In the genomic region with DNA sequence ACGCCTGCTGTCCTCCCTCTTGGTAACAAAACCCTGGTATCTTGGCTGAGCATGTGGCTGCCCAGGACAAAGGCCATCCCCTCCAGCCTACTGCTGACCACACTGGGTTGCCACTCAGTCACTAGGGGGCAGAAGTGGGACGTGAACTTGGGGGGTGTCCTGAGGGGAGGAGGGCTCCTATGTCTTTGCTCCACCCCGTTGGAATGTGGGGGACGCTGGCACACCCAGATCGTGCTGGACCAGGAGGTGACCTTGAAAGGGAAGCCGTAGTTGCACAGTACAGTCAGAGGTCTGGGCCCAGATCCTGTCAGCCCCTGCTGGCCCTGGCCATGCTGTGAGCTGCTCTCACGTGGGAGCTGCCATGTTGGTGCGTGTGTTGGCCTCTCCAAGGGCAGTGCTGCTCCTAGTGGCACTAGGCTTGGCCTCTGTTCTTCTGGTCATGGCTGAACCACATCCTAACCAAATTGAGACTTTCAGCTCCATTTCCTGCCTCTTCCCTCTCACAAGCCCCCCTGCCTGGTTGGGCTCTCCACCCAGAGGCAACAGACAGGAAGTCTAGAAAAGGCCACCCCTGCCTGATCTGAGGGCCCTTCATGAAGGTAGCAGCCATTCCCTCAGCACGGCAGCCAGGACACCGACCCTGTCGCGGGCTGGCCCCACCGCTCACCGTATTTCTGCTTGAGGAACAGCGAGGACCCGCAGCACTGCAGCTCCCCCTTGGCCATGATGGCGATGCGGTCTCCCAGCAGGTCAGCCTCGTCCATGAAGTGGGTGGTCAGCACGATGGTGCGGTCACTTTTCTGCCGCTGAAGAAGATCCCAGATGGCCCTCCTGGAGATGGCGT, we compare ENCODE assay signal across 9 cellular contexts. TPM values are rescaled to one million over a fixed set of nuclear protein-coding genes. Genes with fewer than 3 reads are reported as not detected.
DNase-seq lines count a peak whose midpoint lies in the region; ATAC-seq and TF ChIP-seq lines count a peak whose summit lies in the region.
"Had no signal": no experiment of that assay in that cellular context is flagged by ENCODE, and none has a peak within 500 bp of the region (broad histone marks: within the 10 kb centered on the region; RNA-seq: fewer than 3 reads in every experiment).

No MANE protein-coding gene starts in this region.

- no peaks in the 10 kb centered on the region for H3K27me3 Mint-ChIP-seq in WTC11 (ENCODE audit: low read depth)
- H3K27me3 Mint-ChIP-seq: IgD-negative memory B cell had no signal

- H3K36me3 ChIP-seq in BE2C, result peaks cover 64% of the 10 kb centered on the region
- peaks cover 0 to 86% (median 56%) of the 10 kb centered on the region in 4 donors for H3K36me3 ChIP-seq in upper lobe of left lung

- H3K9me3 ChIP-seq in BE2C (no peaks in the 10 kb centered on the region), upper lobe of left lung (no peaks in the 10 kb centered on the region)

- TF ChIP-seq CTCF in BE2C (IDR thresholded peaks at IDR 0.05; ENCODE audit: low read depth, low read length) (peak; percentile 71), GM20000 (IDR thresholded peaks at IDR 0.05; ENCODE audit: extremely low read depth, missing control alignments) (peak; percentile 29), WTC11 (IDR thresholded peaks at IDR 0.05) (0 out of 2 replicates have a peak, but pooled peaks have one; percentile 29), upper lobe of left lung (IDR thresholded peaks at IDR 0.05) (peak in 4 of 6 experiments; percentile 13 to 47 (median 16))

- H3K36me3 Mint-ChIP-seq in WTC11, result no peaks in the 10 kb centered on the region
- H3K36me3 Mint-ChIP-seq: IgD-negative memory B cell had no signal

- CTCF ChIA-PET in WTC11 (lab: Charles Lee), result interaction anchor here (0.7 to 2.0 kb wide), 9 partner anchors 9 to 213 kb away, joined by 3 to 19 read pairs (median 4); a partner anchor contains a TSS

- DNase-seq in BE2C (peak; percentile 66), GM20000 (ENCODE audit: low spot score) (peak; percentile 65), WTC11 (ENCODE audit: low spot score) (peak; percentile 74), iPS DF 19.7 (ENCODE audit: low read depth, low spot score) (peak; percentile 30), upper lobe of left lung (peak in 1 of 2 donors; percentile 64), NCI-H446 (lab: John Stamatoyannopoulos, UW) (no peak), SIG-M5 treated with dmso at 0.1 percent for 504 hours (lab: John Stamatoyannopoulos, UW; ENCODE audit: unreplicated experiment) (no peak)

- no peak for TF ChIP-seq EP300 in upper lobe of left lung (IDR thresholded peaks at IDR 0.05)

- H3K4me1 ChIP-seq in BE2C, result no peaks in the 10 kb centered on the region
- H3K4me1 ChIP-seq in upper lobe of left lung, result peaks cover 0 to 7% (median 0%) of the 10 kb centered on the region in 4 donors

- no peaks in the 10 kb centered on the region for H3K4me1 Mint-ChIP-seq in WTC11
- H3K4me1 Mint-ChIP-seq: IgD-negative memory B cell had no signal

- no peak overlapping the region for H3K27ac Mint-ChIP-seq in WTC11
- H3K27ac Mint-ChIP-seq: IgD-negative memory B cell had no signal

- POLR2A ChIA-PET in WTC11 (lab: Charles Lee), result no interaction called here

- peak; percentile 91 for ATAC-seq in WTC11
- peak; percentile 49 to 63 for ATAC-seq in upper lobe of left lung (ENCODE audit: low FRiP score in 2 of 2)
- ATAC-seq in HG03139 (IDR thresholded peaks at IDR 0.05; ENCODE audit: unreplicated experiment), result no peak

- no peak for TF ChIP-seq POLR2A in upper lobe of left lung (IDR thresholded peaks at IDR 0.05)

- WGBS in upper lobe of left lung, 2 donors, result 84 to 87% methylated on average over 18 to 22 of the region's 23 CpGs

- H3K9me3 Mint-ChIP-seq in WTC11, result no peaks in the 10 kb centered on the region
- H3K9me3 Mint-ChIP-seq: IgD-negative memory B cell had no signal

- H3K27ac ChIP-seq in upper lobe of left lung, result no peak overlapping the region

- no peak overlapping the region for H3K4me3 ChIP-seq in BE2C (ENCODE audit: low read depth, low read length)
- H3K4me3 ChIP-seq in upper lobe of left lung, result no peak overlapping the region

- H3K4me3 Mint-ChIP-seq in WTC11, result no peak overlapping the region
- H3K4me3 Mint-ChIP-seq: IgD-negative memory B cell had no signal

- H3K27me3 ChIP-seq in BE2C (no peaks in the 10 kb centered on the region), upper lobe of left lung (no peaks in the 10 kb centered on the region)

TF ChIP-seq in WTC11, 78 proteins besides CTCF, POLR2A, EP300 and RAD21:
- TF ChIP-seq, protein P1, sequence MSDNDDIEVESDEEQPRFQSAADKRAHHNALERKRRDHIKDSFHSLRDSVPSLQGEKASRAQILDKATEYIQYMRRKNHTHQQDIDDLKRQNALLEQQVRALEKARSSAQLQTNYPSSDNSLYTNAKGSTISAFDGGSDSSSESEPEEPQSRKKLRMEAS (CRISPR knock-in tag; IDR thresholded peaks at IDR 0.05), result peak; percentile 56; the same call in 1 of the 2 replicates
- 0 out of 2 replicates have a peak, but pooled peaks have one; percentile 4 for TF ChIP-seq ZNF416 (CRISPR knock-in tag; IDR thresholded peaks at IDR 0.05)
- TF ChIP-seq, protein P2, sequence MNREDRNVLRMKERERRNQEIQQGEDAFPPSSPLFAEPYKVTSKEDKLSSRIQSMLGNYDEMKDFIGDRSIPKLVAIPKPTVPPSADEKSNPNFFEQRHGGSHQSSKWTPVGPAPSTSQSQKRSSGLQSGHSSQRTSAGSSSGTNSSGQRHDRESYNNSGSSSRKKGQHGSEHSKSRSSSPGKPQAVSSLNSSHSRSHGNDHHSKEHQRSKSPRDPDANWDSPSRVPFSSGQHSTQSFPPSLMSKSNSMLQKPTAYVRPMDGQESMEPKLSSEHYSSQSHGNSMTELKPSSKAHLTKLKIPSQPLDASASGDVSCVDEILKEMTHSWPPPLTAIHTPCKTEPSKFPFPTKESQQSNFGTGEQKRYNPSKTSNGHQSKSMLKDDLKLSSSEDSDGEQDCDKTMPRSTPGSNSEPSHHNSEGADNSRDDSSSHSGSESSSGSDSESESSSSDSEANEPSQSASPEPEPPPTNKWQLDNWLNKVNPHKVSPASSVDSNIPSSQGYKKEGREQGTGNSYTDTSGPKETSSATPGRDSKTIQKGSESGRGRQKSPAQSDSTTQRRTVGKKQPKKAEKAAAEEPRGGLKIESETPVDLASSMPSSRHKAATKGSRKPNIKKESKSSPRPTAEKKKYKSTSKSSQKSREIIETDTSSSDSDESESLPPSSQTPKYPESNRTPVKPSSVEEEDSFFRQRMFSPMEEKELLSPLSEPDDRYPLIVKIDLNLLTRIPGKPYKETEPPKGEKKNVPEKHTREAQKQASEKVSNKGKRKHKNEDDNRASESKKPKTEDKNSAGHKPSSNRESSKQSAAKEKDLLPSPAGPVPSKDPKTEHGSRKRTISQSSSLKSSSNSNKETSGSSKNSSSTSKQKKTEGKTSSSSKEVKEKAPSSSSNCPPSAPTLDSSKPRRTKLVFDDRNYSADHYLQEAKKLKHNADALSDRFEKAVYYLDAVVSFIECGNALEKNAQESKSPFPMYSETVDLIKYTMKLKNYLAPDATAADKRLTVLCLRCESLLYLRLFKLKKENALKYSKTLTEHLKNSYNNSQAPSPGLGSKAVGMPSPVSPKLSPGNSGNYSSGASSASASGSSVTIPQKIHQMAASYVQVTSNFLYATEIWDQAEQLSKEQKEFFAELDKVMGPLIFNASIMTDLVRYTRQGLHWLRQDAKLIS (CRISPR knock-in tag; IDR thresholded peaks at IDR 0.05; ENCODE audit: borderline replicate concordance), result no peak
TF ChIP-seq in WTC11: peak in this region for 2.

RNA-seq across cellular contexts. Expression of a gene that starts 29.0 kb away (rescaled TPM):
- 443 TPM for polyA plus RNA-seq in BE2C (2012; ENCODE audit: insufficient read depth, insufficient read length, low read depth)
- total RNA-seq in WTC11 (2021) (331 to 333 TPM (median 333 TPM) in 3 replicates), upper lobe of left lung (100 to 1,000 TPM in 5 of 6 donors, 10 to 100 TPM in 1; 92.2 to 142 (median 114) TPM)

RNA-seq across cellular contexts. Expression of a gene that starts 43.6 kb away (rescaled TPM):
- polyA plus RNA-seq in BE2C (2012; ENCODE audit: insufficient read depth, insufficient read length, low read depth), result 40.4 TPM
- total RNA-seq in WTC11 (2021) (12.1 to 16.8 TPM (median 15.9 TPM) in 3 replicates), upper lobe of left lung (100 to 1,000 TPM; 337 to 619 (median 455) TPM)

RNA-seq across cellular contexts. Expression of a gene that starts 45.5 kb away (rescaled TPM):
- 89.8 TPM for polyA plus RNA-seq in BE2C (2012; ENCODE audit: insufficient read depth, insufficient read length, low read depth)
- total RNA-seq in WTC11 (2021) (100 to 110 TPM (median 106 TPM) in 3 replicates), upper lobe of left lung (10 to 100 TPM; 48.1 to 75.5 (median 68.2) TPM)

Comparison
In these comparisons a context has a peak if more than half of its experiments do, and no peak if none do; other contexts are left out.
1. DNase-seq: peak in BE2C (single experiment), GM20000 (single experiment), WTC11 (single experiment) and iPS DF 19.7 (single experiment); none in NCI-H446 (0 of 2) and SIG-M5 treated with dmso at 0.1 percent for 504 hours (single experiment).
2. CTCF ChIP-seq: peak in every context shown above with its lines; median percentile 71 in BE2C; 29 in GM20000; 29 in WTC11; 16 in upper lobe of left lung.
3. RNA of a gene that starts 43.6 kb away (total RNA-seq): 337 to 619 TPM in upper lobe of left lung; 12.1 to 16.8 TPM in WTC11; every median in the first group is over 10 times any median in the second.